ENCODE assay signal across 17 cellular contexts in the genomic region with DNA sequence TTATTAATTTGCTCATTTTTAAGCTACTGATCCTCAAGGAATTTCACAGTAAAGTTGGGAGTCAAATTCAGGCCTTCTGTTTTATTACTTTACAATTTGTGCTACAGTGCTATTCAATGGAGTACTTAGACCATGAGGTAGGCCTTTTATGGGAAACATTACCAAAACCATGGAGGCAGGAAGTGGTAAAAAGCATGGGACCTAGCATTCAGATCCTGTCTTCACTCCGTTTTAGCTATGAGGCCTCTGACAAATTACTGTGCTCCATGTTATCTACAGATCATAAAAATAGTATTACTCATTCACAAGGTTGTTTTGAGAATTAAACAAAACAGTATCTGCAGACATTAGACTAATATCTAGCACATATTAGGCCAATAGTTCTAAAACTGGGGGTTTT.
DNase-seq lines count a peak whose midpoint lies in the region; ATAC-seq and FAIRE-seq lines count a peak whose summit lies in the region.
"Had no signal": no experiment of that assay in that cellular context is flagged by ENCODE, and none has a peak within 500 bp of the region (broad histone marks: within the 10 kb centered on the region; RNA-seq: fewer than 3 reads in every experiment).

No MANE protein-coding gene starts in this region.

- H3K9me3 ChIP-seq in SK-N-MC (ENCODE audit: low read depth, low read length): no peaks in the 10 kb centered on the region
- H3K9me3 ChIP-seq: SJCRH30 had no signal

- no peaks in the 10 kb centered on the region for H3K36me3 ChIP-seq in SK-N-MC (ENCODE audit: insufficient read depth, low read length)
- H3K36me3 ChIP-seq: SJCRH30 had no signal

- no peak overlapping the region for H3K4me3 ChIP-seq in SK-N-MC
- H3K4me3 ChIP-seq: SJCRH30 had no signal

- H3K9ac ChIP-seq in SK-N-MC (ENCODE audit: insufficient read length): no peak overlapping the region

- DNase-seq in H4 (ENCODE audit: low spot score): peak; percentile 70
- peak; percentile 73 for DNase-seq in SK-N-MC (ENCODE audit: low read depth, low spot score)
- DNase-seq in foreskin melanocyte: peak; percentile 77
- DNase-seq in urothelium cell line (ENCODE audit: low spot score): peak; percentile 5
- no peak for DNase-seq in HuH-7 (ENCODE audit: low spot score)
- no peak for DNase-seq in NCI-H1105 (lab: John Stamatoyannopoulos, UW)
- DNase-seq: AML-193, COR-L47, MV-4-11, NCI-H1436 treated with DMSO at 0.1 percent for 48 hours, NCI-H2081 treated with DMSO at 0.1 percent for 48 hours, NCI-H524 treated with DMSO at 0.1 percent for 48 hours, RPMI8226, SJCRH30 had no signal

- peak overlapping the region; percentile 61 for H3K27ac ChIP-seq in SK-N-MC
- H3K27ac ChIP-seq: SJCRH30 had no signal

- no peak for FAIRE-seq in urothelium cell line (lab: Jason Lieb, UNC)
- FAIRE-seq: HTR-8/SVneo had no signal

- no peak for ATAC-seq in GM21737 (IDR thresholded peaks at IDR 0.05; ENCODE audit: unreplicated experiment)
- ATAC-seq: HCT116 had no signal

Comparison
In these comparisons a context has a peak if more than half of its experiments do, and no peak if none do; other contexts are left out.
1. DNase-seq: peak in H4 (single experiment), SK-N-MC (single experiment), foreskin melanocyte (single experiment) and urothelium cell line (single experiment); none in HuH-7 (single experiment) and NCI-H1105 (single experiment).